Comparison of ENCODE assay signal across 8 cellular contexts in genomic region chr9:33676184-33676745, GRCh38.
DNase-seq lines count a peak whose midpoint lies in the region; ATAC-seq and TF ChIP-seq lines count a peak whose summit lies in the region.
"Not testable (repeated sequence)": the region's sequence is repeated elsewhere in the genome, so short reads cannot be mapped to it uniquely, and the experiment has no call there.

No MANE protein-coding gene starts in this region.

- intact Hi-C loops in dorsolateral prefrontal cortex (cut with DNase I): loop anchor here in 1 of 2 donors (2.0 kb wide), 1 partner anchor 47 kb away; no protein-coding TSS in a partner anchor
- intact Hi-C loops in natural killer cell (cut with micrococcal nuclease): not testable (repeated sequence)

- peak overlapping the region; percentile 88 to 92 for H3K4me3 Mint-ChIP-seq in activated T-cell treated with anti-CD3 and anti-CD28 coated beads, Interleukin-2, amount 50 U/mL, for 72 hours
- H3K4me3 Mint-ChIP-seq in natural killer cell: peak overlapping the region; percentile 96
- H3K4me3 Mint-ChIP-seq in stimulated activated naive CD8-positive, alpha-beta T cell treated with anti-CD3 and anti-CD28 coated beads, Interleukin-15, Interleukin-2, amounts not matched to agents 100 ng/mL and 50 ng/mL, for 24 hours: peak overlapping the region; percentile 86

- not testable (repeated sequence) for H3K27me3 ChIP-seq in BE2C; HUES6 (ENCODE audit: control insufficient read depth, insufficient read depth, low read length); NT2/D1 (ENCODE audit: insufficient read depth, insufficient read length); dorsolateral prefrontal cortex; iPS DF 6.9 (ENCODE audit: control insufficient read depth, insufficient read depth, low read length)

- H3K4me1 Mint-ChIP-seq in activated T-cell treated with anti-CD3 and anti-CD28 coated beads, Interleukin-2, amount 50 U/mL, for 72 hours (ENCODE audit: low read depth): peaks cover 19% of the 10 kb centered on the region
- H3K4me1 Mint-ChIP-seq in natural killer cell: peaks cover 13 to 17% of the 10 kb centered on the region in 2 donors
- H3K4me1 Mint-ChIP-seq in stimulated activated naive CD8-positive, alpha-beta T cell treated with anti-CD3 and anti-CD28 coated beads, Interleukin-15, Interleukin-2, amounts not matched to agents 100 ng/mL and 50 ng/mL, for 24 hours (ENCODE audit: low read depth): peaks cover 11% of the 10 kb centered on the region

- not testable (repeated sequence) for H3K27ac ChIP-seq in HUES6 (ENCODE audit: low read depth, low read length); iPS DF 6.9 (ENCODE audit: low read length)
- peak overlapping the region; percentile 79 to 99 (median 94) for H3K27ac ChIP-seq in dorsolateral prefrontal cortex

- no CpG with 5 or more reads among the region's 8 CpGs for WGBS in iPS DF 6.9 (ENCODE audit: insufficient coverage, insufficient read length)

- DNase-seq in BE2C; NT2/D1 (ENCODE audit: low read depth, low spot score); activated T-cell treated with anti-CD3 and anti-CD28 coated beads, Interleukin-2, amount 50 U/mL, for 72 hours; iPS DF 6.9 (ENCODE audit: low read depth, low spot score); natural killer cell: not testable (repeated sequence)
- DNase-seq in dorsolateral prefrontal cortex: peak in 1 of 10 donors; percentile 41

- not testable (repeated sequence) for H3K36me3 ChIP-seq in BE2C; HUES6 (ENCODE audit: control insufficient read depth, insufficient read depth, low read length); NT2/D1 (ENCODE audit: insufficient read depth, insufficient read length, low read length); iPS DF 6.9 (ENCODE audit: control insufficient read depth, insufficient read depth, low read length)

- not testable (repeated sequence) for H3K9me3 ChIP-seq in BE2C; HUES6 (ENCODE audit: control insufficient read depth, insufficient read depth, low read depth, low read length); NT2/D1 (ENCODE audit: insufficient read depth, low read length); iPS DF 6.9 (ENCODE audit: control insufficient read depth, insufficient read depth, low read length)

- H3K4me3 ChIP-seq in BE2C (ENCODE audit: low read depth, low read length) (peak overlapping the region; percentile 70), HUES6 (ENCODE audit: low read depth, low read length) (peak overlapping the region; percentile 71), NT2/D1 (ENCODE audit: insufficient read length, low read depth) (peak overlapping the region; percentile 57), dorsolateral prefrontal cortex (peak overlapping the region; percentile 42 to 81 (median 67)), iPS DF 6.9 (ENCODE audit: low read length) (peak overlapping the region; percentile 63)

- H3K9ac ChIP-seq in HUES6 (ENCODE audit: low read length) (peak overlapping the region; percentile 53), NT2/D1 (ENCODE audit: insufficient read length, low read depth) (peak overlapping the region; percentile 67)

- H3K4me1 ChIP-seq in BE2C; HUES6 (ENCODE audit: control insufficient read depth, insufficient read depth, low read length); NT2/D1 (ENCODE audit: insufficient read depth, insufficient read length); iPS DF 6.9 (ENCODE audit: control insufficient read depth, insufficient read depth, low read length): not testable (repeated sequence)

- not testable (repeated sequence) for TF ChIP-seq CTCF in BE2C (IDR thresholded peaks at IDR 0.05; ENCODE audit: low read depth, low read length); dorsolateral prefrontal cortex (IDR thresholded peaks at IDR 0.05 in 54 of 56, conservative IDR thresholded peaks at IDR 0.05 in 2 of 56; ENCODE audit: low read depth in 1 of 56, partially characterized antibody in 56 of 56); natural killer cell (IDR thresholded peaks at IDR 0.05)

- H3K9me3 Mint-ChIP-seq in activated T-cell treated with anti-CD3 and anti-CD28 coated beads, Interleukin-2, amount 50 U/mL, for 72 hours; natural killer cell; stimulated activated naive CD8-positive, alpha-beta T cell treated with anti-CD3 and anti-CD28 coated beads, Interleukin-15, Interleukin-2, amounts not matched to agents 100 ng/mL and 50 ng/mL, for 24 hours: not testable (repeated sequence)

- H3K27me3 Mint-ChIP-seq in activated T-cell treated with anti-CD3 and anti-CD28 coated beads, Interleukin-2, amount 50 U/mL, for 72 hours (ENCODE audit: low read depth): peaks cover 79% of the 10 kb centered on the region
- H3K27me3 Mint-ChIP-seq in natural killer cell (ENCODE audit: low read depth in 2 of 2): peaks cover 59 to 68% of the 10 kb centered on the region in 2 donors
- H3K27me3 Mint-ChIP-seq in stimulated activated naive CD8-positive, alpha-beta T cell treated with anti-CD3 and anti-CD28 coated beads, Interleukin-15, Interleukin-2, amounts not matched to agents 100 ng/mL and 50 ng/mL, for 24 hours: peaks cover 85% of the 10 kb centered on the region

- not testable (repeated sequence) for ATAC-seq in activated T-cell treated with anti-CD3 and anti-CD28 coated beads, Interleukin-2, amount 50 U/mL, for 72 hours (replicated peaks in 1 of 2)
- peak in 2 of 3 donors; percentile 7 to 9 for ATAC-seq in natural killer cell

- not testable (repeated sequence) for H3K27ac Mint-ChIP-seq in activated T-cell treated with anti-CD3 and anti-CD28 coated beads, Interleukin-2, amount 50 U/mL, for 72 hours; natural killer cell; stimulated activated naive CD8-positive, alpha-beta T cell treated with anti-CD3 and anti-CD28 coated beads, Interleukin-15, Interleukin-2, amounts not matched to agents 100 ng/mL and 50 ng/mL, for 24 hours

- not testable (repeated sequence) for H3K36me3 Mint-ChIP-seq in activated T-cell treated with anti-CD3 and anti-CD28 coated beads, Interleukin-2, amount 50 U/mL, for 72 hours (ENCODE audit: insufficient read depth in 2 of 2); natural killer cell; stimulated activated naive CD8-positive, alpha-beta T cell treated with anti-CD3 and anti-CD28 coated beads, Interleukin-15, Interleukin-2, amounts not matched to agents 100 ng/mL and 50 ng/mL, for 24 hours (ENCODE audit: low read depth)
